In genomic region chr17:35088647-35088910, GRCh38 we compare ENCODE assay signal across 1 cellular context.
A peak's percentile ranks its signal among the peaks of the same experiment; 100 is the strongest.
TF ChIP-seq lines count a peak whose summit lies in the region.

No MANE protein-coding gene starts in this region.

TF ChIP-seq in K562, 482 proteins besides CTCF, POLR2A, EP300 and RAD21:
- no peak for TF ChIP-seq CAMTA2 (CRISPR knock-in tag; conservative IDR thresholded peaks at IDR 0.05)
- TF ChIP-seq BCOR (IDR thresholded peaks at IDR 0.05), result peak; percentile 67; the same call in 1 of the 2 replicates
- TF ChIP-seq CUX1 (CRISPR knock-in tag; IDR thresholded peaks at IDR 0.05), result no peak
- TF ChIP-seq KHSRP (IDR thresholded peaks at IDR 0.05), result no peak
- TF ChIP-seq RB1 (IDR thresholded peaks at IDR 0.05; ENCODE audit: low read depth), result no peak
- peak; percentile 74 for TF ChIP-seq ZEB2 (IDR thresholded peaks at IDR 0.05)
- TF ChIP-seq ZBTB12 (CRISPR knock-in tag; IDR thresholded peaks at IDR 0.05), result no peak
- peak; percentile 39; the same call in 1 of the 2 replicates for TF ChIP-seq NKRF (IDR thresholded peaks at IDR 0.05; ENCODE audit: borderline replicate concordance)
- no peak for TF ChIP-seq ARNT (IDR thresholded peaks at IDR 0.05)
- no peak for TF ChIP-seq STAG1 (CRISPR knock-in tag; IDR thresholded peaks at IDR 0.05; ENCODE audit: borderline replicate concordance)
- TF ChIP-seq IFI16 (CRISPR knock-in tag; IDR thresholded peaks at IDR 0.05), result no peak
- 0 out of 2 replicates have a peak, but pooled peaks have one; percentile 4 for TF ChIP-seq SMARCA5 (IDR thresholded peaks at IDR 0.05)
- no peak for TF ChIP-seq CHD1 (IDR thresholded peaks at IDR 0.05; ENCODE audit: low read length)
- TF ChIP-seq HDAC1 (IDR thresholded peaks at IDR 0.05), result 0 out of 4 replicates have a peak, but pooled peaks of 1 of the 2 experiments have one; percentile 49
- peak; percentile 10; the same call in 1 of the 2 replicates for TF ChIP-seq PHF8 (IDR thresholded peaks at IDR 0.05; ENCODE audit: borderline replicate concordance, low read length)
- 0 out of 2 replicates have a peak, but pooled peaks have one; percentile 3 for TF ChIP-seq MYNN (IDR thresholded peaks at IDR 0.05)
- TF ChIP-seq MYNN (CRISPR knock-in tag; IDR thresholded peaks at IDR 0.05), result no peak
- TF ChIP-seq RBM17 (IDR thresholded peaks at IDR 0.05; ENCODE audit: borderline replicate concordance, low read depth, low read length), result no peak
- no peak for TF ChIP-seq HMGXB4 (CRISPR knock-in tag; IDR thresholded peaks at IDR 0.05)
- no peak for TF ChIP-seq TAF7 (tag; IDR thresholded peaks at IDR 0.05)
- TF ChIP-seq RREB1 (CRISPR knock-in tag; IDR thresholded peaks at IDR 0.05), result no peak
- no peak for TF ChIP-seq POLR3A (IDR thresholded peaks at IDR 0.05; ENCODE audit: borderline replicate concordance, extremely low read depth, insufficient read depth, insufficient read length)
- TF ChIP-seq HDAC2 (IDR thresholded peaks at IDR 0.05), result 0 out of 2 replicates have a peak, but pooled peaks have one; percentile 33
- 0 out of 2 replicates have a peak, but pooled peaks have one; percentile 2 for TF ChIP-seq SP1 (CRISPR knock-in tag; IDR thresholded peaks at IDR 0.05)
- no peak for TF ChIP-seq ZC3H4 (CRISPR knock-in tag; IDR thresholded peaks at IDR 0.05; ENCODE audit: borderline replicate concordance)
- TF ChIP-seq MLLT1 (IDR thresholded peaks at IDR 0.05), result 0 out of 4 replicates have a peak, but pooled peaks of 1 of the 2 experiments have one; percentile 6
- no peak for TF ChIP-seq EHMT2 (IDR thresholded peaks at IDR 0.05)
- TF ChIP-seq NCOA1 (IDR thresholded peaks at IDR 0.05; ENCODE audit: low read depth), result no peak
- TF ChIP-seq SMAD4 (CRISPR knock-in tag; conservative IDR thresholded peaks at IDR 0.05), result 0 out of 2 replicates have a peak, but pooled peaks have one; percentile 7
- no peak for TF ChIP-seq ILK (tag; IDR thresholded peaks at IDR 0.05; ENCODE audit: borderline replicate concordance, low read depth)
- TF ChIP-seq ZNF589 (CRISPR knock-in tag; IDR thresholded peaks at IDR 0.05; ENCODE audit: low read depth), result no peak
- TF ChIP-seq CTBP1 (IDR thresholded peaks at IDR 0.05; ENCODE audit: borderline replicate concordance), result peak; percentile 42; the same call in 1 of the 2 replicates
- peak; percentile 4; the same call in 1 of the 2 replicates for TF ChIP-seq HMBOX1 (IDR thresholded peaks at IDR 0.05)
- no peak for TF ChIP-seq ATF1 (CRISPR knock-in tag; IDR thresholded peaks at IDR 0.05)
- TF ChIP-seq ATF1 (tag; IDR thresholded peaks at IDR 0.05), result 0 out of 2 replicates have a peak, but pooled peaks have one; percentile 4
- peak; percentile 18; the same call in 1 of the 2 replicates for TF ChIP-seq SMARCC2 (IDR thresholded peaks at IDR 0.05; ENCODE audit: low read depth)
